In the genomic region with DNA sequence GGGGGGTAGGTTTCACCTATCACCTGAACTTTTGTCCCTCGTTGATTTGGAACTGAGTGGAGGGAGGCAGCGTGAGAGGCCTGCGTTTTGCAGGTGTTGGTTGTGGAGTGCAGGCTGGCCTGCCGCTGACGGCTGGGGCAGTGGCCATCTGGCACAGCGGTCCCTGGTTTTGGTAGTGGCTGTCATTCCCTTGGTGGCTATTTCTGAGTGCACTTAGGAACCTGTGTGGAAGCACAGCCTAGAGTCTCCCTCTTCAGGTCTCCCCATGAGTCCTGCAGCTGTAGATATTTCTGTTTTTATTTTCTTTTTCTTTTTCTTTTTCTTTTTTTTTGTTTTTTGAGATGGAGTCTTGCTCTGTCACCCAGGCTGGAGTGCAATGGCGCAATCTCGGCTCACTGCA, we compare ENCODE assay signal across 10 cellular contexts.
DNase-seq lines count a peak whose midpoint lies in the region; ATAC-seq, FAIRE-seq and TF ChIP-seq lines count a peak whose summit lies in the region.
"Had no signal": no experiment of that assay in that cellular context is flagged by ENCODE, and none has a peak within 500 bp of the region (broad histone marks: within the 10 kb centered on the region; RNA-seq: fewer than 3 reads in every experiment).

No MANE protein-coding gene starts in this region.

- no peak overlapping the region for H3K18ac ChIP-seq in H1 (ENCODE audit: extremely low read depth, low read length)

- H3K9me3 ChIP-seq in BE2C = no peaks in the 10 kb centered on the region
- H3K9me3 ChIP-seq in H1 (ENCODE audit: insufficient read depth in 2 of 2, low read depth in 1 of 2, low read length in 1 of 2) = no peaks in the 10 kb centered on the region
- H3K9me3 ChIP-seq in liver (ENCODE audit: control insufficient read depth in 4 of 4, low read length in 3 of 4) = no peaks in the 10 kb centered on the region
- H3K9me3 ChIP-seq in SJCRH30 (replicated peaks) = no peaks in the 10 kb centered on the region

- ATAC-seq in HG02884 (IDR thresholded peaks at IDR 0.05; ENCODE audit: unreplicated experiment) (no peak), HG03378 (IDR thresholded peaks at IDR 0.05; ENCODE audit: unreplicated experiment) (no peak), HG02973 (IDR thresholded peaks at IDR 0.05; ENCODE audit: unreplicated experiment) (no peak)
- ATAC-seq: stimulated activated naive B cell treated with anti-CD40 and anti-IgM and Interleukin-4, amounts not matched to agents 10 μg/mL and 1 μg/mL and 100 μg/mL, for 72 hours had no signal

- no peak overlapping the region for H3K14ac ChIP-seq in H1 (ENCODE audit: insufficient read length)

- H3K4me2 ChIP-seq in H1 (ENCODE audit: insufficient read depth in 1 of 2, low read depth in 2 of 2, low read length in 2 of 2) = no peak overlapping the region

- H3K9ac ChIP-seq in H1 (replicated peaks in 1 of 4; ENCODE audit: extremely low read depth in 1 of 4, low read depth in 3 of 4, low read length in 3 of 4) = no peak overlapping the region
- no peak overlapping the region for H3K9ac ChIP-seq in liver (ENCODE audit: low read depth in 1 of 2, low read length in 2 of 2)

- WGBS in H1 (ENCODE audit: extremely low coverage in 1 of 2, insufficient coverage in 1 of 2, insufficient read length in 1 of 2, insufficient replicate concordance in 2 of 2, low coverage in 1 of 2, low lambda C conversion rate in 2 of 2, missing lambda C conversion rate in 1 of 2), 2 experiments = 89% methylated on average over 8 of the region's 8 CpGs; no CpG with 5 or more reads in 1 of the 2 experiments
- 79% methylated on average over 8 of the region's 8 CpGs for WGBS in liver

- H2BK5ac ChIP-seq in H1 (ENCODE audit: low read depth, low read length) = no peak overlapping the region

- DNase-seq in BE2C (peak; percentile 39), M059J (ENCODE audit: low read depth) (peak; percentile 7), H1 (ENCODE audit: low read depth in 1 of 2, low spot score in 2 of 2) (no peak), SJCRH30 (no peak)
- DNase-seq: activated effector memory CD4-positive, alpha-beta T cell treated with Interleukin-2 at 50 U/mL for 16 hours; stimulated activated naive B cell treated with anti-CD40 and anti-IgM and Interleukin-4, amounts not matched to agents 10 μg/mL and 1 μg/mL and 100 μg/mL, for 72 hours had no signal

- TF ChIP-seq POLR2A in H1 (IDR thresholded peaks at IDR 0.05; ENCODE audit: control extremely low read depth in 1 of 2, low read depth in 2 of 2, low read length in 2 of 2) = no peak

- no peak for FAIRE-seq in H1 (lab: Jason Lieb, UNC)

- no peak overlapping the region for H2AK5ac ChIP-seq in H1 (ENCODE audit: low read depth, low read length)

- H3K23ac ChIP-seq in H1 (ENCODE audit: insufficient read length) = no peak overlapping the region

- no peak for TF ChIP-seq EP300 in H1 (IDR thresholded peaks at IDR 0.05; ENCODE audit: borderline replicate concordance in 1 of 2, low read depth in 2 of 2, low read length in 2 of 2)

- H3K27me3 ChIP-seq in BE2C = no peaks in the 10 kb centered on the region
- no peaks in the 10 kb centered on the region for H3K27me3 ChIP-seq in H1 (replicated peaks in 1 of 4; ENCODE audit: control insufficient read depth in 3 of 4, extremely low read depth in 1 of 4, insufficient read depth in 3 of 4, low read length in 3 of 4)
- H3K27me3 ChIP-seq in liver (ENCODE audit: control insufficient read depth in 4 of 4, insufficient read depth in 4 of 4, low read length in 3 of 4) = no peaks in the 10 kb centered on the region
- no peaks in the 10 kb centered on the region for H3K27me3 ChIP-seq in SJCRH30

- no peaks in the 10 kb centered on the region for H3K23me2 ChIP-seq in H1 (ENCODE audit: low read depth, low read length)

- H4K20me1 ChIP-seq in H1 (replicated peaks in 1 of 2; ENCODE audit: control insufficient read depth in 1 of 2, insufficient read depth in 2 of 2, low read length in 2 of 2) = no peaks in the 10 kb centered on the region

- no peak overlapping the region for H2AFZ ChIP-seq in H1 (ENCODE audit: low read length)

- H3K79me1 ChIP-seq in H1 (ENCODE audit: low read depth, low read length) = no peaks in the 10 kb centered on the region

- peak; percentile 41 for TF ChIP-seq CTCF in BE2C (IDR thresholded peaks at IDR 0.05; ENCODE audit: low read depth, low read length)
- TF ChIP-seq CTCF in H1 (IDR thresholded peaks at IDR 0.05; ENCODE audit: control extremely low read depth in 1 of 3, insufficient read depth in 1 of 3, low read depth in 1 of 3, low read length in 3 of 3) = peak in 2 of 3 experiments; percentile 25 to 46; a peak in 3 of 4 replicates
- peak; percentile 7 for TF ChIP-seq CTCF in liver (IDR thresholded peaks at IDR 0.05; ENCODE audit: low read depth, low read length, missing input control)

- CTCF ChIA-PET in H1 (lab: Charles Lee; ENCODE audit: partially characterized antibody) = interaction anchor here (0.6 to 1.6 kb wide), 7 partner anchors 11 to 304 kb away, joined by 3 to 6 read pairs (median 3); no protein-coding TSS in a partner anchor

- no peak overlapping the region for H4K8ac ChIP-seq in H1 (ENCODE audit: extremely low read depth, insufficient read depth, low read length)

- H3K27ac ChIP-seq in H1 (ENCODE audit: low read depth, low read length) (no peak overlapping the region; the same call in 1 of the 2 replicates), liver (ENCODE audit: low read depth in 1 of 2, low read length in 2 of 2) (no peak overlapping the region), SJCRH30 (no peak overlapping the region)

- TF ChIP-seq RAD21 in H1 (IDR thresholded peaks at IDR 0.05 in 1 of 2, conservative IDR thresholded peaks at IDR 0.05 in 1 of 2; ENCODE audit: low read depth in 2 of 2, low read length in 2 of 2) (peak; percentile 51 to 60), liver (IDR thresholded peaks at IDR 0.05) (peak; percentile 51 to 53)

- no peak overlapping the region for H2BK12ac ChIP-seq in H1 (ENCODE audit: low read depth, low read length)

- no peaks in the 10 kb centered on the region for H3K79me2 ChIP-seq in H1 (ENCODE audit: control insufficient read depth in 1 of 2, insufficient read depth in 2 of 2, low read length in 2 of 2)

- no peak overlapping the region for H4K5ac ChIP-seq in H1 (ENCODE audit: insufficient read length, low read depth, low read length)

- no peak overlapping the region for H3K4ac ChIP-seq in H1 (replicated peaks; ENCODE audit: insufficient read length, low read depth, low read length)

- no peak overlapping the region for H2BK15ac ChIP-seq in H1 (ENCODE audit: low read length)

- H3K4me3 ChIP-seq in BE2C (ENCODE audit: low read depth, low read length) (no peak overlapping the region), H1 (ENCODE audit: extremely low read depth in 1 of 4, insufficient read depth in 2 of 4, low read depth in 3 of 4, low read length in 4 of 4) (no peak overlapping the region), liver (ENCODE audit: low read depth in 1 of 3, low read length in 3 of 3) (no peak overlapping the region), SJCRH30 (no peak overlapping the region)

- no peak overlapping the region for H2BK120ac ChIP-seq in H1 (replicated peaks; ENCODE audit: low read depth, low read length)

- H4K91ac ChIP-seq in H1 (replicated peaks; ENCODE audit: insufficient read length, low read length) = no peak overlapping the region

- H2BK20ac ChIP-seq in H1 (ENCODE audit: low read length) = no peak overlapping the region

- no peak overlapping the region for H3K56ac ChIP-seq in H1 (replicated peaks; ENCODE audit: insufficient read length, low read depth, low read length)

- no peaks in the 10 kb centered on the region for H3K36me3 ChIP-seq in BE2C
- no peaks in the 10 kb centered on the region for H3K36me3 ChIP-seq in H1 (ENCODE audit: control insufficient read depth in 2 of 4, insufficient read depth in 4 of 4, low read length in 3 of 4)
- no peaks in the 10 kb centered on the region for H3K36me3 ChIP-seq in liver (ENCODE audit: control insufficient read depth in 4 of 4, insufficient read depth in 3 of 4, low read depth in 1 of 4, low read length in 3 of 4)
- no peaks in the 10 kb centered on the region for H3K36me3 ChIP-seq in SJCRH30

- POLR2A ChIA-PET in H1 (lab: Charles Lee; ENCODE audit: partially characterized antibody) = no interaction called here

- H3K4me1 ChIP-seq in BE2C (no peaks in the 10 kb centered on the region), H1 (replicated peaks in 1 of 4; ENCODE audit: control insufficient read depth in 3 of 4, insufficient read depth in 4 of 4, low read length in 3 of 4) (no peaks in the 10 kb centered on the region), liver (ENCODE audit: control insufficient read depth in 4 of 4, insufficient read depth in 4 of 4, low read length in 3 of 4) (no peaks in the 10 kb centered on the region), SJCRH30 (no peaks in the 10 kb centered on the region)

TF ChIP-seq in H1, 55 proteins besides CTCF, POLR2A, EP300 and RAD21 (continues in another document):
- TF ChIP-seq SAP30 (IDR thresholded peaks at IDR 0.05; ENCODE audit: insufficient read depth, insufficient replicate concordance, low read length) (no peak), RNF2 (IDR thresholded peaks at IDR 0.05; ENCODE audit: borderline replicate concordance, low read depth, low read length, missing control alignments, poor library complexity, severe bottlenecking) (no peak), HDAC6 (IDR thresholded peaks at IDR 0.05; ENCODE audit: low read depth, low read length) (no peak), EGR1 (IDR thresholded peaks at IDR 0.05; ENCODE audit: borderline replicate concordance, low read depth, low read length) (no peak), SP1 (IDR thresholded peaks at IDR 0.05; ENCODE audit: low read depth, low read length) (no peak), RBBP5 (IDR thresholded peaks at IDR 0.05; ENCODE audit: borderline replicate concordance, low read depth, low read length) (no peak)

TF ChIP-seq in liver, 16 proteins besides CTCF, POLR2A, EP300 and RAD21 (continues in another document):
- no peak for TF ChIP-seq YY1 (IDR thresholded peaks at IDR 0.05)

Comparison
In these comparisons a context has a peak if more than half of its experiments do, and no peak if none do; other contexts are left out.
1. DNase-seq: peak in BE2C (single experiment) and M059J (single experiment); none in H1 (0 of 2) and SJCRH30 (0 of 2).
2. Peak in every context shown above with its lines, with median percentiles within 50 percentile points of each other: CTCF ChIP-seq.